9 cellular contexts compared by ENCODE assay signal in the genomic region with DNA sequence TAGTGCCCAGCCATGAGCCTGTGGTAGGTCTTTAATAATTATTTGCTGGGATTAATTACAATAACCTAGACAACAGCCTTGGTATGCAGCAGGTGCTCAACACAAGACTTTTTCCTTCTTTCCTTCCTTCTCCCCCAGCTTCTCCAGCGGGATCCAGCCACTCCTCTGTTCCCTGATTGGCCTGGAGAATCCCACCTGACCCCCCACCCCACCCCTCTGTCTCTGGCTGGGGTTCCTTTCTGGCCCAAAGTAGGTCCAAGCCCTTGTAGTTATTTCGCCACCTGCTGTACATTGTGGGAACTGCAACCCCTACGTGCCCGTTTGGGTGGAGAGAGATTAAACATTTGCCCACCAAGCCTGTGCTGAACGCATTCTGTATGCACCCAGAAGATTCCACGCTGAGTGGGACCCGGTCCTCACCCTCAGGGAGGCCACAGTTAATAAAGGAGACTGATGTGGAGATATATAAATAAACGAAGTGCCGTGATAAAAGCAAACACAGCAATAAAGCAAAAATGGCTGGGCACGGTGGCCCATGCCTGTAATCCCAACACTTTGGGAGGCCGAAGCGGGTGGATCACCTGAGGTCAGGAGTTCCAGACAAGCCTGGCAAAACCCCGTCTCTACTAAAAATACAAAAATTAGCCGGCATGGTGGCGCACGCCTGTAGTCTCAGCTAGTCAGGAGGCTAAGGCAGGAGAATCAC. TPM values are rescaled to one million over a fixed set of nuclear protein-coding genes. Genes with fewer than 3 reads are reported as not detected.
DNase-seq lines count a peak whose midpoint lies in the region; ATAC-seq and TF ChIP-seq lines count a peak whose summit lies in the region.
"Had no signal": no experiment of that assay in that cellular context is flagged by ENCODE, and none has a peak within 500 bp of the region (broad histone marks: within the 10 kb centered on the region; RNA-seq: fewer than 3 reads in every experiment).

No MANE protein-coding gene starts in this region.

- no peaks in the 10 kb centered on the region for H3K79me2 ChIP-seq in DOHH2 (ENCODE audit: control insufficient read depth, low read length)

- H3K9me2 ChIP-seq in DOHH2 (replicated peaks; ENCODE audit: control insufficient read depth, low read length): no peaks in the 10 kb centered on the region

- peaks cover 6% of the 10 kb centered on the region for H3F3A ChIP-seq in DOHH2 (ENCODE audit: control insufficient read depth, insufficient read depth)

- in situ Hi-C loops in SK-MEL-5 (cut with HindIII; ENCODE audit: low pct_unique_long_range_greater_than_20kb, low sequenced_read_pairs): no loop called here

- peaks cover 23% of the 10 kb centered on the region for H3K4me1 ChIP-seq in DOHH2 (ENCODE audit: control insufficient read depth, low read length)

- no peaks in the 10 kb centered on the region for H3K9me3 ChIP-seq in DOHH2 (ENCODE audit: control insufficient read depth, insufficient read depth, low read length)

- peak; percentile 95 for TF ChIP-seq CTCF in DOHH2 (IDR thresholded peaks at IDR 0.05; ENCODE audit: low read depth, low read length, poor library complexity, severe bottlenecking)

- H3K4me3 ChIP-seq in DOHH2 (ENCODE audit: low read length): no peak overlapping the region

- H3K36me3 ChIP-seq in DOHH2 (ENCODE audit: control insufficient read depth, low read length): no peaks in the 10 kb centered on the region

- no peak overlapping the region for H3K27ac ChIP-seq in DOHH2 (ENCODE audit: low read depth, low read length)

- DNase-seq in HuH-7.5 (ENCODE audit: low spot score) (peak; percentile 93), SK-MEL-5 (ENCODE audit: low read depth, low spot score) (peak; percentile 90), glomerular endothelial cell (ENCODE audit: extremely low read depth, low read depth, low spot score) (peak; percentile 42), sciatic nerve (ENCODE audit: low spot score) (peak; percentile 85)
- peak; percentile 60 for DNase-seq in activated effector memory CD4-positive, alpha-beta T cell treated with Interleukin-2 at 50 U/mL for 16 hours

- H4K20me1 ChIP-seq in DOHH2 (ENCODE audit: control insufficient read depth, insufficient read depth, low read depth, low read length): no peaks in the 10 kb centered on the region

- peak; percentile 74 for ATAC-seq in sciatic nerve
- ATAC-seq in HG02588 (IDR thresholded peaks at IDR 0.05; ENCODE audit: unreplicated experiment): no peak
- ATAC-seq in HG02623 (IDR thresholded peaks at IDR 0.05; ENCODE audit: unreplicated experiment): no peak

- intact Hi-C loops in sciatic nerve (cut with DNase I): no loop called here

- peak overlapping the region; percentile 34 for H3K4me2 ChIP-seq in DOHH2 (ENCODE audit: low read length)

- H3K27me3 ChIP-seq in DOHH2 (ENCODE audit: control insufficient read depth, low read length): no peaks in the 10 kb centered on the region

RNA-seq across cellular contexts. Expression of a gene that starts 32.1 kb away (rescaled TPM):
- total RNA-seq in SK-MEL-5 (2014; rRNA removed; shearing (Covaris generic)): 23.0 and 27.6 TPM in 2 replicates
- 69.7 and 79.3 TPM in 2 replicates for polyA plus RNA-seq in SK-MEL-5 (2015; cell fraction: cytosol; rRNA removed)
- polyA plus RNA-seq in SK-MEL-5 (2015; cell fraction: nucleus; rRNA removed): 137 and 152 TPM in 2 replicates
- total RNA-seq in glomerular endothelial cell: 105 and 139 TPM in 2 replicates
- 45.5 TPM for total RNA-seq in sciatic nerve

RNA-seq across cellular contexts. Expression of a gene that starts 37.7 kb away (rescaled TPM):
- total RNA-seq in SK-MEL-5 (2014; rRNA removed; shearing (Covaris generic)): 0.13 TPM in 1 of 2 replicates, not detected in the other
- not detected in 2 replicates for polyA plus RNA-seq in SK-MEL-5 (2015; cell fraction: cytosol; rRNA removed)
- polyA plus RNA-seq in SK-MEL-5 (2015; cell fraction: nucleus; rRNA removed): 0.25 TPM in 1 of 2 replicates, not detected in the other
- 6.3 and 23.4 TPM in 2 replicates for total RNA-seq in glomerular endothelial cell
- total RNA-seq in sciatic nerve: 20.8 TPM
- total RNA-seq: activated CD8-positive, alpha-beta memory T cell treated with anti-CD3 and anti-CD28 coated beads for 36 hours had no signal

Comparison
In these comparisons a context has a peak if more than half of its experiments do, and no peak if none do; other contexts are left out.
1. DNase-seq: peak in every context shown above with its lines; median percentile 93 in HuH-7.5; 90 in SK-MEL-5; 85 in sciatic nerve; 60 in activated effector memory CD4-positive, alpha-beta T cell treated with Interleukin-2 at 50 U/mL for 16 hours; 42 in glomerular endothelial cell.